In the genomic region with DNA sequence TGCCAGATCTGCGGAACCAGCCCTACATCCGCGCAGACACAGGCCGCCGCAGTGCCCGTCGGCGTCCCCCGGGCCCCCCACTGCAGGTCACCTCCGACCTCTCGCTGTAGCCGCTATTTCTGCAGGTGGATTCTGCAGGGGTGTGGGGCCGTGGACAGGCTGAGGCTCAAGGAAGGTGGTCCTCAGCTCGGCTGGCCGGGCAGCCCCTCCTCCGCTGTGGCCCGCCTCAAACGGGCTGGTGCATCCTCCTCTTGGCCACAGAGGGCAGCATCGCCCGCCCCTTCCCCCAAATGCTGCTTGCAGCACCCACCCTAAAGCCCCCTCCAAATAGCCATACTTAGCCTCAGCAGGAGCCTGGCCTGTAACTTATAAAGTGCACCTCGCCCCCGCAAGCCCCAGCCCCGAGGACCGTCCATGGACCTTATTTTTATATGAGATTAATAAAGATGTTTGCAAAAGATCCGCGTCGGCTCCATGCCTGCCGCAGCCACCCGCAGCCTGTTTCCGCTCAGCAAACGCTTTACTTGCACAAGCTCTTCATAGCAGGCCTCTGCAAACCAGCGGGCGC, we compare ENCODE assay signal across 8 cellular contexts. TPM values are rescaled to one million over a fixed set of nuclear protein-coding genes. Genes with fewer than 3 reads are reported as not detected.
DNase-seq lines count a peak whose midpoint lies in the region; ATAC-seq, FAIRE-seq and TF ChIP-seq lines count a peak whose summit lies in the region.

No MANE protein-coding gene starts in this region.

- SMC1A ChIA-PET in GM12878 (lab: Charles Lee; ENCODE audit: uncharacterized antibody, unreplicated experiment), result interaction anchor here (0.7 to 2.4 kb wide), 6 partner anchors 17 to 85 kb away, joined by 3 to 8 read pairs (median 4); a partner anchor contains a TSS

- intact Hi-C loops in GM12878 (cut with micrococcal nuclease; ENCODE audit: unreplicated experiment) (no loop called here), kidney (cut with DNase I) (no loop called here)

- H2AFZ ChIP-seq in GM12878 (ENCODE audit: control insufficient read depth, low read depth, low read length), result peak overlapping the region; percentile 11

- peaks cover 13% of the 10 kb centered on the region for H3K79me2 ChIP-seq in GM12878 (ENCODE audit: control insufficient read depth, insufficient read depth, low read length)

- H3K36me3 ChIP-seq in GM12878 (ENCODE audit: control insufficient read depth in 2 of 2, insufficient read depth in 2 of 2, low read length in 1 of 2) (peaks cover 6 to 38% of the 10 kb centered on the region in 2 experiments; a peak in 3 of 4 replicates), kidney (ENCODE audit: control insufficient read depth in 1 of 2, insufficient read depth in 2 of 2, low read length in 2 of 2) (no peaks in the 10 kb centered on the region), MG63 (no peaks in the 10 kb centered on the region)

- H3K4me1 ChIP-seq in GM12878 (ENCODE audit: control insufficient read depth, insufficient read depth, low read length) (peaks cover 14% of the 10 kb centered on the region), kidney (ENCODE audit: control insufficient read depth in 1 of 2, insufficient read depth in 1 of 2, low read depth in 1 of 2, low read length in 2 of 2) (peaks cover 0 to 8% of the 10 kb centered on the region in 2 donors)

- TF ChIP-seq EP300 in GM12878 (IDR thresholded peaks at IDR 0.05; ENCODE audit: borderline replicate concordance in 1 of 2, control insufficient read depth in 1 of 2, low read depth in 2 of 2, low read length in 2 of 2), result no peak

- no peak for TF ChIP-seq POLR2A in GM12878 (IDR thresholded peaks at IDR 0.05; ENCODE audit: low read depth, low read length)

- H3K27ac ChIP-seq in GM12878 (ENCODE audit: control insufficient read depth, insufficient read depth) (peak overlapping the region; percentile 98; the same call in 1 of the 2 replicates), kidney (ENCODE audit: low read depth in 2 of 2, low read length in 2 of 2) (peak overlapping the region; percentile 48 to 51), substantia nigra (ENCODE audit: low read depth, low read length, poor library complexity, severe bottlenecking) (peak overlapping the region; percentile 35)

- DNase-seq in NCI-H1436 (lab: John Stamatoyannopoulos, UW), result peak; percentile 32
- no peak for DNase-seq in NCI-H1436 treated with DMSO at 0.1 percent for 48 hours (lab: John Stamatoyannopoulos, UW)
- DNase-seq in NCI-H2227 treated with DMSO at 0.1 percent for 48 hours (lab: John Stamatoyannopoulos, UW), result peak; percentile 61
- no peak for DNase-seq in GM12878 (ENCODE audit: low read depth, low spot score)
- DNase-seq in kidney, result no peak
- DNase-seq in substantia nigra (lab: John Stamatoyannopoulos, UW), result peak in 1 of 49 donors; percentile 39
- DNase-seq in MG63, result no peak

- no TSS peak for BruUV-seq in GM12878 (replicated peaks; lab: Mats Ljungman, UMichigan)

- POLR2A ChIA-PET in GM12878 (lab: Charles Lee), result interaction anchor here (0.7 to 3.8 kb wide), 6 partner anchors 19 to 340 kb away, joined by 3 to 18 read pairs (median 4); no protein-coding TSS in a partner anchor

- H3K9ac ChIP-seq in GM12878 (ENCODE audit: control insufficient read depth, insufficient read depth, low read length), result peak overlapping the region; percentile 35; the same call in 1 of the 2 replicates
- H3K9ac ChIP-seq in kidney (ENCODE audit: low read length in 2 of 2), result peak overlapping the region in 1 of 2 donors; percentile 55

- in situ Hi-C loops in GM12878 (cut with MboI), result no loop called here

- FAIRE-seq in GM12878 (lab: Jason Lieb, UNC) (peak; percentile 13), kidney (lab: Jason Lieb, UNC) (no peak)

- TF ChIP-seq CTCF in GM12878 (IDR thresholded peaks at IDR 0.05 in 2 of 3, conservative IDR thresholded peaks at IDR 0.05 in 1 of 3; ENCODE audit: control insufficient read depth in 2 of 3, extremely low read depth in 1 of 3, insufficient read depth in 1 of 3, low read depth in 3 of 3, low read length in 3 of 3), result peak; percentile 20 to 39 (median 23); a peak in 5 of 6 replicates
- TF ChIP-seq CTCF in kidney (IDR thresholded peaks at IDR 0.05; ENCODE audit: borderline replicate concordance, extremely low read depth, insufficient read depth), result peak; percentile 32

- TF ChIP-seq RAD21 in GM12878 (IDR thresholded peaks at IDR 0.05; ENCODE audit: insufficient read depth, low read depth, low read length), result no peak

- H3K4me3 ChIP-seq in GM12878 (peak overlapping the region; percentile 89; the same call in 1 of the 2 replicates), kidney (ENCODE audit: low read length in 2 of 2) (peak overlapping the region; percentile 51 to 59), MG63 (no peak overlapping the region)

- RAD21 ChIA-PET in GM12878 (lab: Charles Lee; ENCODE audit: unreplicated experiment), result interaction anchor here (0.5 to 2.3 kb wide), 11 partner anchors 16 to 134 kb away, joined by 3 to 10 read pairs (median 3); a partner anchor contains a TSS

- H4K20me1 ChIP-seq in GM12878 (ENCODE audit: control insufficient read depth, insufficient read depth), result no peaks in the 10 kb centered on the region

- H3K9me3 ChIP-seq in GM12878 (replicated peaks; ENCODE audit: control insufficient read depth, insufficient read depth, low read length), result no peaks in the 10 kb centered on the region
- no peaks in the 10 kb centered on the region for H3K9me3 ChIP-seq in kidney (ENCODE audit: control insufficient read depth in 1 of 2, low read length in 2 of 2)
- H3K9me3 ChIP-seq in MG63, result peaks cover 7% of the 10 kb centered on the region; the same call in 1 of the 2 replicates

- H3K4me2 ChIP-seq in GM12878 (ENCODE audit: control insufficient read depth, insufficient read depth), result peak overlapping the region; percentile 80

- H3K27me3 ChIP-seq in GM12878 (replicated peaks in 1 of 2; ENCODE audit: control insufficient read depth in 2 of 2, insufficient read depth in 2 of 2, low read length in 1 of 2) (no peaks in the 10 kb centered on the region), MG63 (no peaks in the 10 kb centered on the region)

- CTCF ChIA-PET in GM12878 (lab: Yijun Ruan, JAX), result interaction anchor here (1.3 to 4.8 kb wide), 9 partner anchors 9 to 139 kb away, joined by 3 to 36 read pairs (median 5); a partner anchor contains a TSS

- ATAC-seq in GM12878 (peak; percentile 14), GM19463 (IDR thresholded peaks at IDR 0.05; ENCODE audit: unreplicated experiment) (no peak)

- 34% methylated on average over 33 of the region's 33 CpGs for WGBS in GM12878 (ENCODE audit: insufficient coverage, insufficient replicate concordance, low lambda C conversion rate, missing lambda C conversion rate)

TF ChIP-seq in GM12878, 131 proteins besides CTCF, POLR2A, EP300 and RAD21:
- 0 out of 2 replicates have a peak, but pooled peaks have one; percentile 46 for TF ChIP-seq GATAD2B (conservative IDR thresholded peaks at IDR 0.05; ENCODE audit: low read depth)
- 0 out of 3 replicates have a peak, but pooled peaks of 1 of the 2 experiments have one; percentile 10 for TF ChIP-seq EGR1 (IDR thresholded peaks at IDR 0.05; ENCODE audit: borderline replicate concordance in 1 of 2, low read depth in 2 of 2, low read length in 2 of 2)
- TF ChIP-seq LARP7 (IDR thresholded peaks at IDR 0.05), result no peak

RNA-seq across cellular contexts. Expression of a gene that starts 14.9 kb away (rescaled TPM):
- 0.24 TPM in 1 of 2 replicates, not detected in the other for total RNA-seq in GM12878 (2013; cell fraction: nucleolus; rRNA removed)
- total RNA-seq in GM12878 (2014; rRNA removed) (0.11 TPM in 1 of 2 replicates, not detected in the other), GM12878 (2014; rRNA removed; fragmentation: Illumina TruSeq; extraction: Trizol) (not detected in 2 replicates), GM12878 (2021) (0.13 and 0.21 TPM in 2 replicates), kidney (not detected)
- 0.24 TPM for polyA plus RNA-seq in GM12878 (2011; ENCODE audit: low read depth)
- polyA plus RNA-seq in GM12878 (2011; rRNA removed) (0.03 TPM in 1 of 2 replicates, not detected in the other), GM12878 (2014; fragmentation: Illumina TruSeq; extraction: Trizol) (not detected in 2 replicates), GM12878 (2014; fragmentation: Nextera tagmentation; extraction: Ambion mirVana) (under 1 TPM; 0.11 to 0.13 TPM), GM12878 (2014; rRNA removed) (0.06 TPM in 1 of 2 replicates, not detected in the other), GM12878 (2016; fragmentation: Nextera tagmentation; extraction: Ambion mirVana) (under 1 TPM in 1 of 2 experiments, not detected in 1; 0.35 TPM), kidney (ENCODE audit: insufficient read depth, low read depth, low replicate concordance) (not detected)
- polyA plus RNA-seq in GM12878 (2011; cell fraction: cytosol; rRNA removed), result not detected in 2 replicates
- 0.06 and 0.10 TPM in 2 replicates for polyA plus RNA-seq in GM12878 (2011; cell fraction: nucleus; rRNA removed)
- polyA plus RNA-seq in GM12878 (2012), result 0.29 and 0.32 TPM in 2 replicates
- not detected in 2 replicates for polyA minus RNA-seq in GM12878 (2011; rRNA and poly(A)+ RNA removed)
- polyA minus RNA-seq in GM12878 (2011; cell fraction: cytosol; rRNA and poly(A)+ RNA removed), result not detected in 2 replicates
- not detected in 2 replicates for polyA minus RNA-seq in GM12878 (2011; cell fraction: nucleus; rRNA and poly(A)+ RNA removed)
- total RNA-seq in MG63 (2014; rRNA removed; shearing (Covaris generic); ENCODE audit: low replicate concordance), result not detected in 2 replicates

RNA-seq across cellular contexts. Expression of a gene that starts 25.3 kb away (rescaled TPM):
- 71.5 and 77.3 TPM in 2 replicates for total RNA-seq in GM12878 (2013; cell fraction: nucleolus; rRNA removed)
- 19.2 and 22.6 TPM in 2 replicates for total RNA-seq in GM12878 (2014; rRNA removed)
- 17.0 and 18.5 TPM in 2 replicates for total RNA-seq in GM12878 (2014; rRNA removed; fragmentation: Illumina TruSeq; extraction: Trizol)
- total RNA-seq in GM12878 (2021), result 99.2 and 108 TPM in 2 replicates
- polyA plus RNA-seq in GM12878 (2011; ENCODE audit: low read depth), result 36.3 TPM
- 7.7 and 11.5 TPM in 2 replicates for polyA plus RNA-seq in GM12878 (2011; rRNA removed)
- 15.8 and 17.6 TPM in 2 replicates for polyA plus RNA-seq in GM12878 (2011; cell fraction: cytosol; rRNA removed)
- polyA plus RNA-seq in GM12878 (2011; cell fraction: nucleus; rRNA removed), result 109 and 161 TPM in 2 replicates
- polyA plus RNA-seq in GM12878 (2012), result 75.5 and 83.6 TPM in 2 replicates
- 18.4 and 53.7 TPM in 2 replicates for polyA plus RNA-seq in GM12878 (2014; fragmentation: Illumina TruSeq; extraction: Trizol)
- 1 to 10 TPM; 3.3 to 3.5 TPM for polyA plus RNA-seq in GM12878 (2014; fragmentation: Nextera tagmentation; extraction: Ambion mirVana)
- polyA plus RNA-seq in GM12878 (2014; rRNA removed), result 52.2 and 65.7 TPM in 2 replicates
- polyA plus RNA-seq in GM12878 (2016; fragmentation: Nextera tagmentation; extraction: Ambion mirVana), result 10 to 100 TPM; 11.7 to 20.5 TPM
- polyA minus RNA-seq in GM12878 (2011; rRNA and poly(A)+ RNA removed), result 15.3 and 20.4 TPM in 2 replicates
- 18.3 and 18.7 TPM in 2 replicates for polyA minus RNA-seq in GM12878 (2011; cell fraction: cytosol; rRNA and poly(A)+ RNA removed)
- 21.4 and 41.3 TPM in 2 replicates for polyA minus RNA-seq in GM12878 (2011; cell fraction: nucleus; rRNA and poly(A)+ RNA removed)
- 32.9 TPM for total RNA-seq in kidney
- polyA plus RNA-seq in kidney (ENCODE audit: insufficient read depth, low read depth, low replicate concordance), result 2.3 TPM
- 4.3 and 9.0 TPM in 2 replicates for total RNA-seq in MG63 (2014; rRNA removed; shearing (Covaris generic); ENCODE audit: low replicate concordance)

Comparison
In these comparisons a context has a peak if more than half of its experiments do, and no peak if none do; other contexts are left out.
1. DNase-seq: peak in NCI-H1436 (single experiment) and NCI-H2227 treated with DMSO at 0.1 percent for 48 hours (single experiment); none in NCI-H1436 treated with DMSO at 0.1 percent for 48 hours (single experiment), GM12878 (single experiment), kidney (single experiment) and MG63 (single experiment).
2. H3K27ac ChIP-seq: peak in every context shown above with its lines; median percentile 98 in GM12878; 50 in kidney; 35 in substantia nigra.